In the genomic region with DNA sequence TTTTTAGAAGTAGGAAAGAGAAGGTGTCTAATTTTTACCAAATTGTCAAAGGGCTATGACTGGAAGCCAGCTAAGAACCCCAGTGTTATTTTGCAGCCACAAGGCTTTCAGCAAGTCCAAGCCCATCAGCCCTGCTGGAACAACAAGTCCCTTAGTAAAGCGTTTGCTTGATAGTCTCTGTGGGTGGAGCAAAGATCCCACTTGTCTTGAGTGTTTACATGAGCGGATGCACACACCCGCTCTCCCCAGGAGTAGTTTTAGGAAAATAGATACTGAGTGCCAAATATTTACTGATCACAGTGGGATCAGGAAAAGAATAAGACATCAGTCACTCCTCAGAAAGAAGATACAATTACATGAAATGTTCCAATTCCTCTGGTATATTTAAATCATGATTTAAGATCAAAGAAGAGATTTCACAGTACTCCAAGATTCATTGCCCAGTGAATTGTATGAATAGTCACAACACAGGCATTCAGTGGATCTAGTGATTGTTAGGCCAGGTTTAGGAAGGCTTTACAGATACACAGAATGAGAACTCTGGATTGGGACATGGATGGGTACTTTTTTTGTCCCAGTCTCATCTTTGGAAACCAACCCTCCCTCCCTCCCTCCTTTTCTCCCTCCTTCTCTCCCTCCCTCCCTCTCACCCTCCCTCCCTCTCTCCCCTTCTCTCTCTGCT, we compare ENCODE assay signal across 24 cellular contexts.
DNase-seq lines count a peak whose midpoint lies in the region; ATAC-seq, FAIRE-seq and TF ChIP-seq lines count a peak whose summit lies in the region.
"Had no signal": no experiment of that assay in that cellular context is flagged by ENCODE, and none has a peak within 500 bp of the region (broad histone marks: within the 10 kb centered on the region; RNA-seq: fewer than 3 reads in every experiment).

No MANE protein-coding gene starts in this region.

- no peak overlapping the region for H3K4ac ChIP-seq in H1 (replicated peaks; ENCODE audit: insufficient read length, low read depth, low read length)

- no peak for TF ChIP-seq CTCF in H1 (IDR thresholded peaks at IDR 0.05; ENCODE audit: control extremely low read depth in 1 of 3, insufficient read depth in 1 of 3, low read depth in 1 of 3, low read length in 3 of 3)
- TF ChIP-seq CTCF in mucosa of descending colon (IDR thresholded peaks at IDR 0.05): no peak

- no peak overlapping the region for H4K8ac ChIP-seq in H1 (ENCODE audit: extremely low read depth, insufficient read depth, low read length)

- no peaks in the 10 kb centered on the region for H3K23me2 ChIP-seq in H1 (ENCODE audit: low read depth, low read length)

- WGBS in H1 (ENCODE audit: extremely low coverage in 1 of 2, insufficient coverage in 1 of 2, insufficient read length in 1 of 2, insufficient replicate concordance in 2 of 2, low coverage in 1 of 2, low lambda C conversion rate in 2 of 2, missing lambda C conversion rate in 1 of 2), 2 experiments: 97% methylated on average over 3 of the region's 3 CpGs; no CpG with 5 or more reads in 1 of the 2 experiments

- no peak overlapping the region for H3K4me2 ChIP-seq in H1 (ENCODE audit: insufficient read depth in 1 of 2, low read depth in 2 of 2, low read length in 2 of 2)

- DNase-seq in DMS153 (lab: John Stamatoyannopoulos, UW) (peak; percentile 60), NCI-H1417 treated with DMSO at 0.1 percent for 48 hours (lab: John Stamatoyannopoulos, UW) (peak; percentile 74), NCI-H345 treated with DMSO at 0.1 percent for 48 hours (lab: John Stamatoyannopoulos, UW; ENCODE audit: unreplicated experiment) (peak; percentile 94), H1 (ENCODE audit: low read depth in 1 of 2, low spot score in 2 of 2) (no peak), DMS114 treated with DMSO at 0.1 percent for 48 hours (lab: John Stamatoyannopoulos, UW; ENCODE audit: unreplicated experiment) (no peak), hepatic stellate cell (ENCODE audit: low spot score) (no peak), mucosa of descending colon (no peak)
- DNase-seq: activated CD4-positive, alpha-beta memory T cell treated with anti-CD3 and anti-CD28 coated beads, Interleukin-2, amount 10 ng/mL, durations not matched to agents 7 days and 5 days; activated CD4-positive, CD25-positive, alpha-beta regulatory T cell; activated naive CD4-positive, alpha-beta T cell treated with anti-CD3 and anti-CD28 coated beads, Interleukin-2, amount 50 U/mL, for 16 hours; activated T-cell treated with anti-CD3 and anti-CD28 coated beads, Interleukin-2, amount 50 U/mL, for 1 hour; AML-193; colonic mucosa; KG1; MV-4-11; NCI-H82; occipital lobe; sigmoid colon; stimulated activated CD4-positive, alpha-beta T cell treated with anti-CD3 and anti-CD28 coated beads, Interleukin-1b, Interleukin-23, amount 100 ng/mL, for 48 hours; stimulated activated naive CD4-positive, alpha-beta T cell treated with Interleukin-2 at 50 U/mL for 16 hours; transverse colon had no signal

- no peaks in the 10 kb centered on the region for H4K20me1 ChIP-seq in H1 (replicated peaks in 1 of 2; ENCODE audit: control insufficient read depth in 1 of 2, insufficient read depth in 2 of 2, low read length in 2 of 2)

- H3K23ac ChIP-seq in H1 (ENCODE audit: insufficient read length): no peak overlapping the region

- no peak overlapping the region for H3K14ac ChIP-seq in H1 (ENCODE audit: insufficient read length)

- H3K4me3 ChIP-seq in H1 (ENCODE audit: extremely low read depth in 1 of 4, insufficient read depth in 2 of 4, low read depth in 3 of 4, low read length in 4 of 4) (no peak overlapping the region), mucosa of descending colon (no peak overlapping the region)
- H3K4me3 ChIP-seq: colonic mucosa, sigmoid colon, SK-N-MC, transverse colon had no signal

- H3K18ac ChIP-seq in H1 (ENCODE audit: extremely low read depth, low read length): no peak overlapping the region

- CTCF ChIA-PET in H1 (lab: Charles Lee; ENCODE audit: partially characterized antibody): interaction anchor here (0.7 to 1.0 kb wide), 3 partner anchors 71 to 138 kb away, joined by 3 to 4 read pairs (median 3); no protein-coding TSS in a partner anchor

- no peaks in the 10 kb centered on the region for H3K79me1 ChIP-seq in H1 (ENCODE audit: low read depth, low read length)

- no peaks in the 10 kb centered on the region for H3K36me3 ChIP-seq in H1 (ENCODE audit: control insufficient read depth in 2 of 4, insufficient read depth in 4 of 4, low read length in 3 of 4)
- no peaks in the 10 kb centered on the region for H3K36me3 ChIP-seq in mucosa of descending colon (ENCODE audit: low read depth)
- H3K36me3 ChIP-seq: colonic mucosa, transverse colon had no signal

- H2BK120ac ChIP-seq in H1 (replicated peaks; ENCODE audit: low read depth, low read length): no peak overlapping the region

- H3K4me1 ChIP-seq in H1 (replicated peaks in 1 of 4; ENCODE audit: control insufficient read depth in 3 of 4, insufficient read depth in 4 of 4, low read length in 3 of 4): peaks cover 1 to 23% (median 5%) of the 10 kb centered on the region in 4 experiments; a peak in 4 of 7 replicates
- no peaks in the 10 kb centered on the region for H3K4me1 ChIP-seq in mucosa of descending colon (ENCODE audit: low read depth)
- H3K4me1 ChIP-seq: colonic mucosa, sigmoid colon, transverse colon had no signal

- no peak overlapping the region for H3K56ac ChIP-seq in H1 (replicated peaks; ENCODE audit: insufficient read length, low read depth, low read length)

- no peaks in the 10 kb centered on the region for H3K9me3 ChIP-seq in H1 (ENCODE audit: insufficient read depth in 2 of 2, low read depth in 1 of 2, low read length in 1 of 2)
- no peaks in the 10 kb centered on the region for H3K9me3 ChIP-seq in mucosa of descending colon
- H3K9me3 ChIP-seq: colonic mucosa, sigmoid colon, transverse colon had no signal

- TF ChIP-seq POLR2A in H1 (IDR thresholded peaks at IDR 0.05; ENCODE audit: control extremely low read depth in 1 of 2, low read depth in 2 of 2, low read length in 2 of 2): no peak

- intact Hi-C loops in mucosa of descending colon (cut with DNase I, micrococcal nuclease): no loop called here

- no peaks in the 10 kb centered on the region for H3K79me2 ChIP-seq in H1 (ENCODE audit: control insufficient read depth in 1 of 2, insufficient read depth in 2 of 2, low read length in 2 of 2)

- no peak overlapping the region for H4K5ac ChIP-seq in H1 (ENCODE audit: insufficient read length, low read depth, low read length)

- TF ChIP-seq EP300 in H1 (IDR thresholded peaks at IDR 0.05; ENCODE audit: borderline replicate concordance in 1 of 2, low read depth in 2 of 2, low read length in 2 of 2): no peak

- H2BK5ac ChIP-seq in H1 (ENCODE audit: low read depth, low read length): no peak overlapping the region

- FAIRE-seq in H1 (lab: Jason Lieb, UNC): no peak
- FAIRE-seq: astrocyte, endometrium had no signal

- H2BK12ac ChIP-seq in H1 (ENCODE audit: low read depth, low read length): no peak overlapping the region

- H2AFZ ChIP-seq in H1 (ENCODE audit: low read length): no peak overlapping the region

- POLR2A ChIA-PET in H1 (lab: Charles Lee; ENCODE audit: partially characterized antibody): interaction anchor here (0.5 kb wide), 1 partner anchor 145 kb away, joined by 3 read pairs; no protein-coding TSS in a partner anchor

- no peak for TF ChIP-seq RAD21 in H1 (IDR thresholded peaks at IDR 0.05 in 1 of 2, conservative IDR thresholded peaks at IDR 0.05 in 1 of 2; ENCODE audit: low read depth in 2 of 2, low read length in 2 of 2)

- no peak overlapping the region for H3K27ac ChIP-seq in H1 (ENCODE audit: low read depth, low read length)
- H3K27ac ChIP-seq: colonic mucosa, sigmoid colon, SK-N-MC, transverse colon had no signal

- ATAC-seq in mucosa of descending colon: no peak

- H2AK5ac ChIP-seq in H1 (ENCODE audit: low read depth, low read length): no peak overlapping the region

- H2BK15ac ChIP-seq in H1 (ENCODE audit: low read length): 0 out of 2 replicates have a peak overlapping the region, but pooled peaks have one; percentile 54

- H3K27me3 ChIP-seq in H1 (replicated peaks in 1 of 4; ENCODE audit: control insufficient read depth in 3 of 4, extremely low read depth in 1 of 4, insufficient read depth in 3 of 4, low read length in 3 of 4): peaks cover 0 to 3% (median 0%) of the 10 kb centered on the region in 4 experiments; a peak in 4 of 7 replicates
- H3K27me3 ChIP-seq: colonic mucosa, sigmoid colon, transverse colon had no signal

- H3K9ac ChIP-seq in H1 (replicated peaks in 1 of 4; ENCODE audit: extremely low read depth in 1 of 4, low read depth in 3 of 4, low read length in 3 of 4): no peak overlapping the region

- no peak overlapping the region for H2BK20ac ChIP-seq in H1 (ENCODE audit: low read length)

- no peak overlapping the region for H4K91ac ChIP-seq in H1 (replicated peaks; ENCODE audit: insufficient read length, low read length)

TF ChIP-seq in H1, 55 proteins besides CTCF, POLR2A, EP300 and RAD21:
- TF ChIP-seq MAFK (IDR thresholded peaks at IDR 0.05; ENCODE audit: low read depth, low read length) (no peak), HDAC6 (IDR thresholded peaks at IDR 0.05; ENCODE audit: low read depth, low read length) (no peak)

Comparison
In these comparisons a context has a peak if more than half of its experiments do, and no peak if none do; other contexts are left out.
1. DNase-seq: peak in DMS153 (single experiment), NCI-H1417 treated with DMSO at 0.1 percent for 48 hours (single experiment) and NCI-H345 treated with DMSO at 0.1 percent for 48 hours (single experiment); none in H1 (0 of 2), DMS114 treated with DMSO at 0.1 percent for 48 hours (single experiment), hepatic stellate cell (single experiment) and mucosa of descending colon (0 of 3).